9 cellular contexts compared by ENCODE assay signal in genomic region chr22:40524392-40525249, GRCh38.
DNase-seq lines count a peak whose midpoint lies in the region; ATAC-seq, FAIRE-seq and TF ChIP-seq lines count a peak whose summit lies in the region.
"Had no signal": no experiment of that assay in that cellular context is flagged by ENCODE, and none has a peak within 500 bp of the region (broad histone marks: within the 10 kb centered on the region; RNA-seq: fewer than 3 reads in every experiment).

No MANE protein-coding gene starts in this region.

- in situ Hi-C loops in astrocyte of the spinal cord (cut with HindIII; ENCODE audit: low sequenced_read_pairs) (no loop called here), HepG2 (cut with HindIII; ENCODE audit: extremely low pct_ligation_motif_present, low pct_unique_long_range_greater_than_20kb) (loop anchor here (5.0 kb wide), 1 partner anchor 123 kb away; no protein-coding TSS in a partner anchor)

- no peaks in the 10 kb centered on the region for H3K27me3 ChIP-seq in Karpas-422 (ENCODE audit: low read length)
- no peaks in the 10 kb centered on the region for H3K27me3 ChIP-seq in HepG2 (ENCODE audit: control insufficient read depth in 1 of 2, insufficient read depth in 2 of 2, low read length in 2 of 2)
- H3K27me3 ChIP-seq in dorsolateral prefrontal cortex, result no peaks in the 10 kb centered on the region
- H3K27me3 ChIP-seq: right atrium auricular region had no signal

- H3K4me1 ChIP-seq in Karpas-422 (ENCODE audit: low read length), result no peaks in the 10 kb centered on the region
- peaks cover 41% of the 10 kb centered on the region for H3K4me1 ChIP-seq in HepG2 (ENCODE audit: insufficient read depth, low read length)

- TF ChIP-seq CTCF in astrocyte of the spinal cord (IDR thresholded peaks at IDR 0.05; ENCODE audit: low read depth, low read length) (peak; percentile 33), HepG2 (CRISPR knock-in tag; IDR thresholded peaks at IDR 0.05) (peak; percentile 50), dorsolateral prefrontal cortex (IDR thresholded peaks at IDR 0.05 in 54 of 56, conservative IDR thresholded peaks at IDR 0.05 in 2 of 56; ENCODE audit: low read depth in 1 of 56, partially characterized antibody in 56 of 56) (peak in 15 of 56 donors; percentile 5 to 32 (median 22))

- no peak for TF ChIP-seq RAD21 in HepG2 (CRISPR knock-in tag; IDR thresholded peaks at IDR 0.05)

- no peak for FAIRE-seq in HepG2 (lab: Jason Lieb, UNC)

- H2AFZ ChIP-seq in Karpas-422 (ENCODE audit: low read length) (no peak overlapping the region), HepG2 (ENCODE audit: low read length) (no peak overlapping the region)

- H3K9me2 ChIP-seq in Karpas-422 (replicated peaks; ENCODE audit: insufficient read depth, low read length), result no peaks in the 10 kb centered on the region

- CTCF ChIA-PET in HepG2 (lab: Yijun Ruan, JAX; ENCODE audit: low intra/inter-chr PET ratio, low total read pairs), result interaction anchor here (0.8 to 2.4 kb wide), 3 partner anchors 121 to 123 kb away, joined by 4 to 29 read pairs (median 7); no protein-coding TSS in a partner anchor

- 0 out of 2 replicates have a peak, but pooled peaks cover 3% of the 10 kb centered on the region for H3K36me3 ChIP-seq in Karpas-422 (ENCODE audit: insufficient read depth, low read length)
- peaks cover 0 to 3% of the 10 kb centered on the region in 2 experiments; a peak in 2 of 5 replicates for H3K36me3 ChIP-seq in HepG2 (replicated peaks in 1 of 2; ENCODE audit: control insufficient read depth in 1 of 2, insufficient read depth in 2 of 2, low read length in 2 of 2)
- H3K36me3 ChIP-seq: right atrium auricular region had no signal

- no peak overlapping the region for H3K4me3 ChIP-seq in Karpas-422 (ENCODE audit: low read length)
- no peak overlapping the region for H3K4me3 ChIP-seq in astrocyte of the spinal cord (ENCODE audit: low read depth, low read length)
- no peak overlapping the region for H3K4me3 ChIP-seq in HepG2 (replicated peaks in 1 of 3; ENCODE audit: insufficient read depth in 1 of 3, low read depth in 2 of 3, low read length in 3 of 3)
- no peak overlapping the region for H3K4me3 ChIP-seq in dorsolateral prefrontal cortex
- H3K4me3 ChIP-seq: right atrium auricular region had no signal

- H3K9ac ChIP-seq in Karpas-422 (ENCODE audit: low read length) (no peak overlapping the region), HepG2 (ENCODE audit: insufficient read depth, low read depth, low read length) (no peak overlapping the region)

- 89% methylated on average over 9 of the region's 9 CpGs for WGBS in HepG2 (ENCODE audit: low lambda C conversion rate)

- no TSS peak for BruUV-seq in HepG2 (replicated peaks; lab: Mats Ljungman, UMichigan)

- intact Hi-C loops in HepG2 (cut with micrococcal nuclease; ENCODE audit: unreplicated experiment), result loop anchor here (1.0 to 10.0 kb wide), 2 partner anchors 60 to 122 kb away; no protein-coding TSS in a partner anchor
- intact Hi-C loops in dorsolateral prefrontal cortex (cut with DNase I), result loop anchor here in 1 of 2 donors (2.0 to 5.0 kb wide), 2 partner anchors 113 to 122 kb away; partner anchors contain the start of gene MRTFA

- H3K27ac ChIP-seq in Karpas-422 (ENCODE audit: low read length), result no peak overlapping the region
- no peak overlapping the region for H3K27ac ChIP-seq in HepG2 (ENCODE audit: extremely low read length, insufficient read depth, low read length)
- H3K27ac ChIP-seq in substantia nigra (ENCODE audit: low read depth, low read length, poor library complexity, severe bottlenecking), result no peak overlapping the region
- H3K27ac ChIP-seq in dorsolateral prefrontal cortex, result no peak overlapping the region
- H3K27ac ChIP-seq: right atrium auricular region had no signal

- TF ChIP-seq EP300 in HepG2 (IDR thresholded peaks at IDR 0.05; ENCODE audit: low read depth in 2 of 2, low read length in 2 of 2) (no peak), HepG2 (CRISPR knock-in tag; IDR thresholded peaks at IDR 0.05; ENCODE audit: borderline replicate concordance) (no peak)

- ATAC-seq in HepG2 (no peak), HG02763 (IDR thresholded peaks at IDR 0.05; ENCODE audit: unreplicated experiment) (no peak), HG02571 (IDR thresholded peaks at IDR 0.05; ENCODE audit: unreplicated experiment) (no peak)

- H3K9me3 ChIP-seq in Karpas-422 (ENCODE audit: low read length) (no peaks in the 10 kb centered on the region; the same call in 1 of the 2 replicates), HepG2 (ENCODE audit: low read length) (no peaks in the 10 kb centered on the region)
- H3K9me3 ChIP-seq: right atrium auricular region had no signal

- H3K79me2 ChIP-seq in Karpas-422 (ENCODE audit: low read length) (peaks cover 49% of the 10 kb centered on the region), HepG2 (ENCODE audit: insufficient read depth, low read length) (no peaks in the 10 kb centered on the region)

- peak; percentile 35 for DNase-seq in EL
- DNase-seq in Karpas-422, result peak; percentile 60
- no peak for DNase-seq in astrocyte of the spinal cord (ENCODE audit: low read depth, low spot score)
- DNase-seq in HepG2 (ENCODE audit: low spot score), result peak; percentile 19
- DNase-seq in substantia nigra (lab: John Stamatoyannopoulos, UW), result no peak
- DNase-seq in dorsolateral prefrontal cortex, result no peak

- TF ChIP-seq POLR2A in HepG2 (IDR thresholded peaks at IDR 0.05; ENCODE audit: insufficient read depth in 1 of 2, low read depth in 2 of 2, low read length in 2 of 2), result no peak

- no peaks in the 10 kb centered on the region for H4K20me1 ChIP-seq in Karpas-422 (ENCODE audit: insufficient read depth, low read depth, low read length)
- H4K20me1 ChIP-seq in HepG2 (ENCODE audit: insufficient read depth, low read length), result no peaks in the 10 kb centered on the region

- POLR2A ChIA-PET in HepG2 (lab: Yijun Ruan, JAX), result interaction anchor here (1.9 kb wide), 1 partner anchor 120 kb away, joined by 6 read pairs; no protein-coding TSS in a partner anchor

- no peak overlapping the region for H3K4me2 ChIP-seq in Karpas-422 (ENCODE audit: low read depth, low read length, poor library complexity, severe bottlenecking)
- H3K4me2 ChIP-seq in HepG2 (ENCODE audit: low read depth, low read length), result no peak overlapping the region

TF ChIP-seq in HepG2, 621 proteins besides CTCF, POLR2A, EP300 and RAD21 (continues in another document):
- peak; percentile 70; the same call in 1 of the 2 replicates for TF ChIP-seq ZNF770 (CRISPR knock-in tag; IDR thresholded peaks at IDR 0.05)
- TF ChIP-seq NCOA2 (CRISPR knock-in tag; IDR thresholded peaks at IDR 0.05), result no peak
- no peak for TF ChIP-seq ZNF574 (CRISPR knock-in tag; IDR thresholded peaks at IDR 0.05)
- peak; percentile 49; the same call in 1 of the 2 replicates for TF ChIP-seq CEBPB (IDR thresholded peaks at IDR 0.05; ENCODE audit: borderline replicate concordance, low read depth, low read length)
- TF ChIP-seq ZNF136 (CRISPR knock-in tag; IDR thresholded peaks at IDR 0.05; ENCODE audit: low read depth), result no peak
- no peak for TF ChIP-seq SMARCC2 (IDR thresholded peaks at IDR 0.05)
- TF ChIP-seq ZNF580 (CRISPR knock-in tag; IDR thresholded peaks at IDR 0.05; ENCODE audit: borderline replicate concordance, low read depth), result no peak
- peak; percentile 59 for TF ChIP-seq STAG1 (CRISPR knock-in tag; IDR thresholded peaks at IDR 0.05)
- TF ChIP-seq CEBPG (CRISPR knock-in tag; IDR thresholded peaks at IDR 0.05), result peak; percentile 69
- no peak for TF ChIP-seq ZNF879 (CRISPR knock-in tag; IDR thresholded peaks at IDR 0.05)
- no peak for TF ChIP-seq ZNF34 (CRISPR knock-in tag; IDR thresholded peaks at IDR 0.05; ENCODE audit: borderline replicate concordance)
- no peak for TF ChIP-seq CCDC6 (CRISPR knock-in tag; IDR thresholded peaks at IDR 0.05)
- no peak for TF ChIP-seq ZNF558 (CRISPR knock-in tag; IDR thresholded peaks at IDR 0.05; ENCODE audit: borderline replicate concordance)
- TF ChIP-seq ZNF563 (CRISPR knock-in tag; IDR thresholded peaks at IDR 0.05), result no peak
- TF ChIP-seq ZNF180 (CRISPR knock-in tag; IDR thresholded peaks at IDR 0.05; ENCODE audit: borderline replicate concordance, low read depth), result no peak

Comparison
In these comparisons a context has a peak if more than half of its experiments do, and no peak if none do; other contexts are left out.
1. DNase-seq: peak in EL (single experiment), Karpas-422 (single experiment) and HepG2 (single experiment); none in astrocyte of the spinal cord (single experiment), substantia nigra (0 of 49) and dorsolateral prefrontal cortex (0 of 10).